Comparison of ENCODE assay signal across 14 cellular contexts in the genomic region with DNA sequence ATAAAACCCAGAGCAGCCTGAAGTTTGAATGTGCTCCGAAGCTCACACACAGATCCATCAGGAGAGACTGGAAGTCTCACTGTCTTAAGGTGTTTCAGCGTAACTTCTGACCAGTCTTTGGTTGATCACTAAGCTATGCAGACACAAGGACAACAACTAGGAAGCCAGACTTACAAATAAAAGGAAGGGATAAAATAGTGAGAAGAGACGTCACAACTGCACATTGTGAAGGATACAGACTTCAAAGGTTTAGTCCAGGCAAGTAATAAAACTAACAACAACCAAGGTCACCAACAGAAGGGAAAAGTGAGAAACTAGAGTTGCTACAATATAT.
DNase-seq lines count a peak whose midpoint lies in the region; ATAC-seq and TF ChIP-seq lines count a peak whose summit lies in the region.
"Had no signal": no experiment of that assay in that cellular context is flagged by ENCODE, and none has a peak within 500 bp of the region (broad histone marks: within the 10 kb centered on the region; RNA-seq: fewer than 3 reads in every experiment).

No MANE protein-coding gene starts in this region.

- H3K27me3 ChIP-seq in H9 (ENCODE audit: insufficient read depth, low read length) (no peaks in the 10 kb centered on the region), Panc1 (ENCODE audit: control insufficient read depth, insufficient read depth, low read length) (no peaks in the 10 kb centered on the region), fibroblast of lung (ENCODE audit: control insufficient read depth, insufficient read depth, low read length) (no peaks in the 10 kb centered on the region), osteoblast (ENCODE audit: insufficient read depth, low read length) (no peaks in the 10 kb centered on the region), sigmoid colon (no peaks in the 10 kb centered on the region)
- no peaks in the 10 kb centered on the region for H3K27me3 ChIP-seq in CD4-positive, alpha-beta memory T cell (ENCODE audit: insufficient read depth, low read length)

- no peak overlapping the region for H2BK15ac ChIP-seq in H9 (ENCODE audit: low read depth, low read length)

- H3K36me3 ChIP-seq in Panc1 (ENCODE audit: control insufficient read depth, insufficient read depth, low read length) (no peaks in the 10 kb centered on the region), fibroblast of lung (ENCODE audit: control insufficient read depth, insufficient read depth, low read length) (no peaks in the 10 kb centered on the region), osteoblast (ENCODE audit: insufficient read depth, low read length) (no peaks in the 10 kb centered on the region), sigmoid colon (no peaks in the 10 kb centered on the region)
- H3K36me3 ChIP-seq in CD4-positive, alpha-beta memory T cell (ENCODE audit: insufficient read depth, low read length): no peaks in the 10 kb centered on the region
- H3K36me3 ChIP-seq: HAP-1 had no signal

- TF ChIP-seq EP300 in sigmoid colon (IDR thresholded peaks at IDR 0.05): no peak

- no peak overlapping the region for H2AK5ac ChIP-seq in H9 (ENCODE audit: insufficient read length, low read length)

- H3K4me3 Mint-ChIP-seq in H9: no peak overlapping the region
- H3K4me3 Mint-ChIP-seq in CD4-positive, alpha-beta memory T cell: no peak overlapping the region
- H3K4me3 Mint-ChIP-seq: CD8-positive, alpha-beta T cell; HFFc6 had no signal

- no peak overlapping the region for H2AFZ ChIP-seq in H9 (ENCODE audit: low read length)
- H2AFZ ChIP-seq in fibroblast of lung (ENCODE audit: low read length): no peak overlapping the region
- H2AFZ ChIP-seq in osteoblast (ENCODE audit: low read length): no peak overlapping the region
- H2AFZ ChIP-seq: GM23248 had no signal

- peaks cover 12 to 19% (median 14%) of the 10 kb centered on the region in 3 experiments for H3K36me3 Mint-ChIP-seq in H9 (ENCODE audit: insufficient read depth in 1 of 3, low read depth in 3 of 3)
- H3K36me3 Mint-ChIP-seq in CD4-positive, alpha-beta memory T cell: peaks cover 32 to 41% of the 10 kb centered on the region in 2 donors

- H3K23ac ChIP-seq in H9 (ENCODE audit: insufficient read length, low read depth, low read length): no peak overlapping the region

- peak overlapping the region; percentile 29 for H3K18ac ChIP-seq in H9 (ENCODE audit: insufficient read length, low read depth, low read length)

- H2BK5ac ChIP-seq in H9 (ENCODE audit: insufficient read length, low read length): no peak overlapping the region

- H3K14ac ChIP-seq in H9 (ENCODE audit: insufficient read depth, low read length): peak overlapping the region; percentile 11; the same call in 1 of the 2 replicates

- no peak overlapping the region for H2BK12ac ChIP-seq in H9 (ENCODE audit: insufficient read length, low read depth, low read length)

- H4K8ac ChIP-seq in H9 (replicated peaks; ENCODE audit: insufficient read length, low read depth, low read length): no peak overlapping the region

- H3K9me3 ChIP-seq in H9 (ENCODE audit: control insufficient read depth, low read depth, low read length): no peaks in the 10 kb centered on the region
- H3K9me3 ChIP-seq in Panc1 (ENCODE audit: control insufficient read depth, insufficient read depth, low read depth, low read length): no peaks in the 10 kb centered on the region; the same call in 1 of the 2 replicates
- H3K9me3 ChIP-seq in fibroblast of lung (ENCODE audit: control insufficient read depth, insufficient read depth, low read depth, low read length): no peaks in the 10 kb centered on the region
- H3K9me3 ChIP-seq in osteoblast (ENCODE audit: low read depth, low read length): no peaks in the 10 kb centered on the region
- H3K9me3 ChIP-seq in CD4-positive, alpha-beta memory T cell (ENCODE audit: control insufficient read depth in 1 of 2, low read length in 2 of 2): no peaks in the 10 kb centered on the region
- no peaks in the 10 kb centered on the region for H3K9me3 ChIP-seq in sigmoid colon
- H3K9me3 ChIP-seq: HAP-1 had no signal

- H3K79me1 ChIP-seq in H9 (ENCODE audit: insufficient read depth, low read depth, low read length, poor library complexity, severe bottlenecking): no peaks in the 10 kb centered on the region

- H3K27ac ChIP-seq in H9 (ENCODE audit: insufficient read length, low read depth, low read length) (no peak overlapping the region), Panc1 (ENCODE audit: low read length) (peak overlapping the region; percentile 35; the same call in 1 of the 2 replicates), fibroblast of lung (ENCODE audit: insufficient read depth, low read length) (no peak overlapping the region), osteoblast (ENCODE audit: low read depth, low read length) (no peak overlapping the region), sigmoid colon (no peak overlapping the region)
- H3K27ac ChIP-seq in CD4-positive, alpha-beta memory T cell (ENCODE audit: low read depth, low read length): no peak overlapping the region
- H3K27ac ChIP-seq: GM23248 had no signal

- no peak for TF ChIP-seq CTCF in H9 (conservative IDR thresholded peaks at IDR 0.05)
- TF ChIP-seq CTCF in Panc1 (IDR thresholded peaks at IDR 0.05): no peak
- no peak for TF ChIP-seq CTCF in fibroblast of lung (conservative IDR thresholded peaks at IDR 0.05 in 1 of 2, IDR thresholded peaks at IDR 0.05 in 1 of 2; ENCODE audit: low read depth in 1 of 2, low read length in 2 of 2)
- TF ChIP-seq CTCF in osteoblast (IDR thresholded peaks at IDR 0.05; ENCODE audit: extremely low read depth, low read depth, low read length): no peak
- TF ChIP-seq CTCF in sigmoid colon (IDR thresholded peaks at IDR 0.05): no peak

- no peaks in the 10 kb centered on the region for H3K23me2 ChIP-seq in H9 (ENCODE audit: insufficient read length, low read depth, low read length, poor library complexity, severe bottlenecking)

- no peaks in the 10 kb centered on the region; the same call in 1 of the 2 replicates for H3K4me1 ChIP-seq in H9 (ENCODE audit: insufficient read depth, low read length)
- peaks cover 9% of the 10 kb centered on the region for H3K4me1 ChIP-seq in Panc1 (ENCODE audit: control insufficient read depth, insufficient read depth, low read length)
- peaks cover 5% of the 10 kb centered on the region for H3K4me1 ChIP-seq in fibroblast of lung (ENCODE audit: control insufficient read depth, extremely low read depth, insufficient read depth, low read length)
- peaks cover 13% of the 10 kb centered on the region for H3K4me1 ChIP-seq in osteoblast (ENCODE audit: insufficient read depth, low read length)
- H3K4me1 ChIP-seq in CD4-positive, alpha-beta memory T cell (ENCODE audit: insufficient read depth, low read length): no peaks in the 10 kb centered on the region
- no peaks in the 10 kb centered on the region for H3K4me1 ChIP-seq in sigmoid colon
- H3K4me1 ChIP-seq: HAP-1 had no signal

- H3K4me3 ChIP-seq in Panc1 (ENCODE audit: low read depth in 2 of 2, low read length in 2 of 2) (no peak overlapping the region), fibroblast of lung (replicated peaks in 1 of 4; ENCODE audit: control extremely low read depth in 1 of 4, insufficient read depth in 1 of 4, low read depth in 3 of 4, low read length in 4 of 4) (no peak overlapping the region), osteoblast (ENCODE audit: insufficient read depth, low read length) (no peak overlapping the region), sigmoid colon (no peak overlapping the region)
- H3K4me3 ChIP-seq in CD4-positive, alpha-beta memory T cell (ENCODE audit: low read length in 2 of 2): no peak overlapping the region
- H3K4me3 ChIP-seq: GM23248, HAP-1 had no signal

- no peak overlapping the region for H3K9ac ChIP-seq in H9 (ENCODE audit: extremely low read depth, insufficient read length, low read length)
- H3K9ac ChIP-seq in fibroblast of lung (ENCODE audit: insufficient read depth, low read length): no peak overlapping the region
- H3K9ac ChIP-seq: GM23248 had no signal

- H4K91ac ChIP-seq in H9 (ENCODE audit: insufficient read length, low read depth, low read length): no peak overlapping the region

- TF ChIP-seq POLR2A in sigmoid colon (IDR thresholded peaks at IDR 0.05): no peak

- no CpG with 5 or more reads among the region's 3 CpGs for WGBS in H9 (ENCODE audit: extremely low coverage, insufficient read length, low lambda C conversion rate)
- 96 to 99% methylated on average over 3 of the region's 3 CpGs for WGBS in sigmoid colon, 2 donors

- no peak overlapping the region for H3K56ac ChIP-seq in H9 (ENCODE audit: insufficient read length, low read depth, low read length)

- DNase-seq in H9: no peak
- no peak for DNase-seq in Panc1 (ENCODE audit: low read depth, low spot score)
- DNase-seq in fibroblast of lung (ENCODE audit: low read depth in 2 of 2): no peak
- DNase-seq in osteoblast (ENCODE audit: insufficient read length, low spot score, missing footprints): peak; percentile 17
- DNase-seq in activated CD4-positive, alpha-beta T cell treated with anti-CD3 and anti-CD28 coated beads for 1 hour: no peak
- no peak for DNase-seq in CD4-positive, alpha-beta memory T cell
- no peak for DNase-seq in sigmoid colon
- no peak for DNase-seq in DMS153 treated with DMSO at 0.1 percent for 48 hours (lab: John Stamatoyannopoulos, UW; ENCODE audit: unreplicated experiment)
- DNase-seq: C1 segment of cervical spinal cord; CD8-positive, alpha-beta T cell; DND-41 had no signal

- intact Hi-C loops in Panc1 (cut with micrococcal nuclease; ENCODE audit: unreplicated experiment): no loop called here
- intact Hi-C loops in CD4-positive, alpha-beta memory T cell (cut with micrococcal nuclease): no loop called here
- intact Hi-C loops in sigmoid colon (cut with DNase I): no loop called here

- peak overlapping the region in 2 of 3 experiments; percentile 40 to 48; a peak in 4 of 7 replicates for H3K27ac Mint-ChIP-seq in H9
- H3K27ac Mint-ChIP-seq in CD4-positive, alpha-beta memory T cell: no peak overlapping the region
- H3K27ac Mint-ChIP-seq: CD8-positive, alpha-beta T cell had no signal

- POLR2A ChIA-PET in Panc1 (lab: Charles Lee): no interaction called here
- POLR2A ChIA-PET in CD4-positive, alpha-beta memory T cell (lab: Charles Lee; ENCODE audit: partially characterized antibody): no interaction called here

- ATAC-seq in Panc1: no peak; the same call in 1 of the 2 replicates
- ATAC-seq: CD8-positive, alpha-beta T cell had no signal

- no peak overlapping the region for H3K4ac ChIP-seq in H9 (ENCODE audit: low read depth, low read length)

- no peak overlapping the region for H2BK20ac ChIP-seq in H9 (ENCODE audit: low read depth, low read length, poor library complexity, severe bottlenecking)

- peaks cover 5 to 6% of the 10 kb centered on the region in 2 experiments; a peak in 3 of 5 replicates for H3K9me3 Mint-ChIP-seq in H9
- H3K9me3 Mint-ChIP-seq in CD4-positive, alpha-beta memory T cell: peaks cover 0 to 16% (median 10%) of the 10 kb centered on the region in 8 donors

- no peak overlapping the region for H2BK120ac ChIP-seq in H9 (ENCODE audit: low read depth, low read length, poor library complexity, severe bottlenecking)

- CTCF ChIA-PET in Panc1 (lab: Charles Lee): no interaction called here
- CTCF ChIA-PET in CD4-positive, alpha-beta memory T cell (lab: Charles Lee; ENCODE audit: partially characterized antibody): no interaction called here

- in situ Hi-C loops in Panc1 (cut with HindIII; ENCODE audit: low pct_unique_long_range_greater_than_20kb, low sequenced_read_pairs): no loop called here

- no peak overlapping the region for H3K4me2 ChIP-seq in H9 (ENCODE audit: insufficient read depth, insufficient read length, low read length)
- peak overlapping the region; percentile 54 for H3K4me2 ChIP-seq in fibroblast of lung (ENCODE audit: extremely low read depth, insufficient read depth, low read length)
- H3K4me2 ChIP-seq in osteoblast (ENCODE audit: insufficient read depth, low read length): peak overlapping the region; percentile 23

- H3K27me3 Mint-ChIP-seq in H9 (ENCODE audit: low read depth): no peaks in the 10 kb centered on the region
- no peaks in the 10 kb centered on the region for H3K27me3 Mint-ChIP-seq in CD4-positive, alpha-beta memory T cell

- BruUV-seq in Panc1 (replicated peaks; lab: Mats Ljungman, UMichigan): no TSS peak

- no peaks in the 10 kb centered on the region for H3K79me2 ChIP-seq in H9 (ENCODE audit: insufficient read depth, low read length)
- no peaks in the 10 kb centered on the region for H3K79me2 ChIP-seq in fibroblast of lung (ENCODE audit: control insufficient read depth, insufficient read depth, low read length)
- H3K79me2 ChIP-seq in osteoblast (ENCODE audit: insufficient read depth, low read length): no peaks in the 10 kb centered on the region

- no peak overlapping the region for H4K5ac ChIP-seq in H9 (ENCODE audit: insufficient read length, low read depth, low read length)

- H3T11ph ChIP-seq in H9 (ENCODE audit: low read length): no peak overlapping the region

- H3K4me1 Mint-ChIP-seq in H9: peaks cover 9 to 12% of the 10 kb centered on the region in 2 experiments
- H3K4me1 Mint-ChIP-seq in CD4-positive, alpha-beta memory T cell: peaks cover 0 to 3% (median 0%) of the 10 kb centered on the region in 4 donors

- H4K20me1 ChIP-seq in H9 (ENCODE audit: control insufficient read depth, insufficient read depth, insufficient read length): no peaks in the 10 kb centered on the region
- H4K20me1 ChIP-seq in fibroblast of lung (ENCODE audit: control insufficient read depth, extremely low read depth, insufficient read depth, low read length): no peaks in the 10 kb centered on the region
- peaks cover 12% of the 10 kb centered on the region for H4K20me1 ChIP-seq in osteoblast (ENCODE audit: insufficient read depth, low read length)

Comparison
In these comparisons a context has a peak if more than half of its experiments do, and no peak if none do; other contexts are left out.
1. H3K27ac Mint-ChIP-seq: peak in H9 (2 of 3); none in CD4-positive, alpha-beta memory T cell (0 of 7).